In the genomic region with DNA sequence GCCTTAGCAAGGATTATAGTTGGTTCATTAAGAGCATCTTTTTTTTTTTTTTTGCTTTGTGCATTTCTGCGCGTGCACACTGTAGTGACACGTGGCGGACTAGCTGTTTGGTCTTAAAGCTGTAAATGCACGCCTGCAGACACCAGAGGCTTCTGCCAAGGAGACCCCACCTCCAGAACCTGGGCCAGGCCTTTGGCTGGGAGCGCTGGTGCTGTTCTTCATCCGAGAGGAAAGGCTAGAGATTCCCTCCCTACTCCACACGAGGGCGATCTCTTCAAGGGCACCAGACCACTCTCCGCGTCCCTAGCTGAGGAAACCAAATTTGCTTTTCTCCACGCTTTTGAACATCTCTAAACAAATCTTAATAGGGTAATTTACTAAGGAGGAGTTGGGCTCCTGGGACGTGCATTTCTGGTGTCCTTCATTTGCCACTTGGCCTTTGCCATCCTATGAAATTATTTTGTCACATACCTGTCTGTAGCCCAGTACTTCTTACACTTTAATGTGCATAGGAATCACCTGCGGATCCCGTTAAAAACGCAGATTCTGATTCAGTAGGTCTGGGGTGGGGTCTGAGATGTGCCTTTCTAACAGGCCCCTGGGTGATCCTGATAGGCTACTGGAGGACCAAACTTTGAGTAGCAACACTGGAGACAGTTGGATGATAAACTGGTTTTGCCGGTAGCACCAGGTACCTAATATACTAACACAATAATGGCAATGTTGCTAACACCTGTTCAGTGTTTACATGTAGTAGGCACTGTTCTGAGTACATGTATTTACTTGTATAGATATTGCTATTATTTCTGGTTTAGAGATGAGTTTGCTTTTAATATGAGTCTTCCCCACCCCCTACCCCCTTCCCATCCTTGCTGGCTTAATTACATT, we compare ENCODE assay signal across 8 cellular contexts. TPM values are rescaled to one million over a fixed set of nuclear protein-coding genes. Genes with fewer than 3 reads are reported as not detected.
DNase-seq lines count a peak whose midpoint lies in the region; ATAC-seq and TF ChIP-seq lines count a peak whose summit lies in the region.

No MANE protein-coding gene starts in this region.

- no peak for ATAC-seq in GM21576 (IDR thresholded peaks at IDR 0.05; ENCODE audit: unreplicated experiment)

- CTCF ChIA-PET in HEK293T (lab: Yijun Ruan, JAX) = interaction anchor here (0.6 to 0.7 kb wide), 4 partner anchors 43 to 1483 kb away, joined by 3 to 6 read pairs (median 4); no protein-coding TSS in a partner anchor

- DNase-seq in SIG-M5 treated with dmso at 0.1 percent for 504 hours (lab: John Stamatoyannopoulos, UW; ENCODE audit: unreplicated experiment) (peak; percentile 59), SIG-M5 (lab: John Stamatoyannopoulos, UW) (no peak), HEK293T (ENCODE audit: extremely low spot score) (peak; percentile 76), NCI-H1436 (lab: John Stamatoyannopoulos, UW) (peak; percentile 50), SW480 (ENCODE audit: low spot score) (peak; percentile 86), ecto neural progenitor cell (ENCODE audit: low spot score) (peak; percentile 74), mucosa of gallbladder (ENCODE audit: low spot score) (peak; percentile 19)

- POLR2A ChIA-PET in HEK293T (lab: Yijun Ruan, JAX) = no interaction called here

TF ChIP-seq in HEK293T, 16 proteins besides CTCF, POLR2A, EP300 and RAD21:
- no peak for TF ChIP-seq SP1 (IDR thresholded peaks at IDR 0.05)
- peak; percentile 38; the same call in 1 of the 2 replicates for TF ChIP-seq ZNF384 (IDR thresholded peaks at IDR 0.05)

RNA-seq across cellular contexts. Expression of a gene that starts 1.3 kb away (rescaled TPM):
- 0.23 TPM for total RNA-seq in mucosa of gallbladder
